Comparison of ENCODE assay signal across 9 cellular contexts in the genomic region with DNA sequence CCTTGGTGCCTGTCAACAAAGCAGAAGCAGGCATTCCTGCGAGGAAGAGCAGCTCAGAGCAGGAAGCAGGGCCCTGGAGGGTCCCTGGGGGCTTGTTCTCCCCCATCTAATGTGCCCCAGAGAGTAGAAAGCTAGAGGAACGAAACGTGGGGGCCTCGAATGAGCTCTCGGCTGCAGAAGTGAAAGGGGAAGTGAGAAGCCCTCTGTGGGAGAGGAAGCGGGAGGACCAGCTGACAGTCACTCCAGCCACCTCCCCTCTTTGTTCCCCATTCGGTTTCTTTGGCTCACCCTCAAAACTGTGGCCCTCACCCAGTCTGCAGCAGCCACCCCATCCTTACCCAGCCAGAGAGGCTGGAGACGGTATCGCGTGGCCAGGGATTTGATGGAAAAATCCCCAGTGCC. TPM values are rescaled to one million over a fixed set of nuclear protein-coding genes. Genes with fewer than 3 reads are reported as not detected.
DNase-seq lines count a peak whose midpoint lies in the region; ATAC-seq lines count a peak whose summit lies in the region.
"Had no signal": no experiment of that assay in that cellular context is flagged by ENCODE, and none has a peak within 500 bp of the region (broad histone marks: within the 10 kb centered on the region; RNA-seq: fewer than 3 reads in every experiment).

No MANE protein-coding gene starts in this region.

- intact Hi-C loops in dendritic cell treated with granulocyte-macrophage colony-stimulating factor and Interleukin-4, amounts not matched to agents 40 ng/mL and 50 ng/mL, for 4 days (cut with micrococcal nuclease) = loop anchor here (10.0 kb wide), 1 partner anchor 60 kb away; no protein-coding TSS in a partner anchor

- H3K36me3 Mint-ChIP-seq in dendritic cell treated with granulocyte-macrophage colony-stimulating factor and Interleukin-4, amounts not matched to agents 40 ng/mL and 50 ng/mL, for 4 days (ENCODE audit: low read depth) = no peaks in the 10 kb centered on the region

- H3K4me1 Mint-ChIP-seq in dendritic cell treated with granulocyte-macrophage colony-stimulating factor and Interleukin-4, amounts not matched to agents 40 ng/mL and 50 ng/mL, for 4 days (ENCODE audit: low read depth) = peaks cover 83% of the 10 kb centered on the region
- peaks cover 55% of the 10 kb centered on the region for H3K4me1 Mint-ChIP-seq in stimulated activated naive CD8-positive, alpha-beta T cell treated with anti-CD3 and anti-CD28 coated beads, Interleukin-15, amount 100 ng/mL, for 72 hours

- H3K27ac Mint-ChIP-seq in dendritic cell treated with granulocyte-macrophage colony-stimulating factor and Interleukin-4, amounts not matched to agents 40 ng/mL and 50 ng/mL, for 4 days = peak overlapping the region; percentile 97
- peak overlapping the region; percentile 51 to 79 for H3K27ac Mint-ChIP-seq in stimulated activated naive CD8-positive, alpha-beta T cell treated with anti-CD3 and anti-CD28 coated beads, Interleukin-15, amount 100 ng/mL, for 72 hours

- ATAC-seq in GM18909 (IDR thresholded peaks at IDR 0.05; ENCODE audit: poor library complexity, unreplicated experiment) (peak; percentile 84), HG02852 (IDR thresholded peaks at IDR 0.05; ENCODE audit: unreplicated experiment) (peak; percentile 82)
- peak; percentile 41 for ATAC-seq in stimulated activated naive CD8-positive, alpha-beta T cell treated with anti-CD3 and anti-CD28 coated beads, Interleukin-15, amount 100 ng/mL, for 72 hours

- peak overlapping the region; percentile 68 for H3K4me3 Mint-ChIP-seq in dendritic cell treated with granulocyte-macrophage colony-stimulating factor and Interleukin-4, amounts not matched to agents 40 ng/mL and 50 ng/mL, for 4 days
- H3K4me3 Mint-ChIP-seq in stimulated activated naive CD8-positive, alpha-beta T cell treated with anti-CD3 and anti-CD28 coated beads, Interleukin-15, amount 100 ng/mL, for 72 hours = peak overlapping the region; percentile 40 to 82

- DNase-seq in NOMO-1 treated with dmso at 0.1 percent for 144 hours (lab: John Stamatoyannopoulos, UW; ENCODE audit: unreplicated experiment) (peak; percentile 97), NCI-H748 treated with DMSO at 0.1 percent for 48 hours (lab: John Stamatoyannopoulos, UW) (no peak), G401 (ENCODE audit: low spot score) (no peak), DMS153 treated with DMSO at 0.1 percent for 48 hours (lab: John Stamatoyannopoulos, UW; ENCODE audit: unreplicated experiment) (no peak)
- DNase-seq in stimulated activated naive CD8-positive, alpha-beta T cell treated with anti-CD3 and anti-CD28 coated beads, Interleukin-15, amount 100 ng/mL, for 72 hours = peak; percentile 28 to 46

- in situ Hi-C loops in G401 (cut with HindIII; ENCODE audit: low sequenced_read_pairs) = no loop called here

- no peaks in the 10 kb centered on the region for H3K27me3 Mint-ChIP-seq in dendritic cell treated with granulocyte-macrophage colony-stimulating factor and Interleukin-4, amounts not matched to agents 40 ng/mL and 50 ng/mL, for 4 days
- no peaks in the 10 kb centered on the region for H3K27me3 Mint-ChIP-seq in stimulated activated naive CD8-positive, alpha-beta T cell treated with anti-CD3 and anti-CD28 coated beads, Interleukin-15, amount 100 ng/mL, for 72 hours

- no peaks in the 10 kb centered on the region for H3K9me3 Mint-ChIP-seq in dendritic cell treated with granulocyte-macrophage colony-stimulating factor and Interleukin-4, amounts not matched to agents 40 ng/mL and 50 ng/mL, for 4 days
- no peaks in the 10 kb centered on the region for H3K9me3 Mint-ChIP-seq in stimulated activated naive CD8-positive, alpha-beta T cell treated with anti-CD3 and anti-CD28 coated beads, Interleukin-15, amount 100 ng/mL, for 72 hours

RNA-seq across cellular contexts. Expression of a gene that starts 25.0 kb away (rescaled TPM):
- total RNA-seq in G401 (2014; rRNA removed; shearing (Covaris generic)) = not detected in 2 replicates
- total RNA-seq: M059J had no signal

Comparison
In these comparisons a context has a peak if more than half of its experiments do, and no peak if none do; other contexts are left out.
1. DNase-seq: peak in NOMO-1 treated with dmso at 0.1 percent for 144 hours (single experiment) and stimulated activated naive CD8-positive, alpha-beta T cell treated with anti-CD3 and anti-CD28 coated beads, Interleukin-15, amount 100 ng/mL, for 72 hours (2 of 2); none in NCI-H748 treated with DMSO at 0.1 percent for 48 hours (single experiment), G401 (single experiment) and DMS153 treated with DMSO at 0.1 percent for 48 hours (single experiment).
2. Peak in every context shown above with its lines, with median percentiles within 50 percentile points of each other: ATAC-seq.